1 cellular context compared by ENCODE assay signal in genomic region chr3:16916840-16917239, GRCh38.
TF ChIP-seq lines count a peak whose summit lies in the region.

No MANE protein-coding gene starts in this region.

TF ChIP-seq in HepG2, 621 proteins besides CTCF, POLR2A, EP300 and RAD21:
- TF ChIP-seq ZNF281 (CRISPR knock-in tag; IDR thresholded peaks at IDR 0.05; ENCODE audit: borderline replicate concordance) (no peak), CEBPZ (IDR thresholded peaks at IDR 0.05; ENCODE audit: low read length) (no peak), ZNF605 (CRISPR knock-in tag; IDR thresholded peaks at IDR 0.05) (no peak), MIXL1 (CRISPR knock-in tag; IDR thresholded peaks at IDR 0.05) (no peak), ATF3 (CRISPR knock-in tag; IDR thresholded peaks at IDR 0.05) (no peak), ZFP36L2 (CRISPR knock-in tag; IDR thresholded peaks at IDR 0.05) (no peak), NAIF1 (CRISPR knock-in tag; IDR thresholded peaks at IDR 0.05; ENCODE audit: borderline replicate concordance) (no peak), HDAC2 (CRISPR knock-in tag; IDR thresholded peaks at IDR 0.05) (no peak), EED (CRISPR knock-in tag; IDR thresholded peaks at IDR 0.05) (no peak), ZNF280D (CRISPR knock-in tag; IDR thresholded peaks at IDR 0.05) (no peak), REXO4 (CRISPR knock-in tag; IDR thresholded peaks at IDR 0.05; ENCODE audit: borderline replicate concordance) (no peak), ATF4 (CRISPR knock-in tag; IDR thresholded peaks at IDR 0.05) (no peak), PRPF4 (IDR thresholded peaks at IDR 0.05; ENCODE audit: low read depth, low read length, poor library complexity, severe bottlenecking) (no peak), CREM (IDR thresholded peaks at IDR 0.05) (no peak), CREM (CRISPR knock-in tag; IDR thresholded peaks at IDR 0.05) (no peak), ESRRA (CRISPR knock-in tag; IDR thresholded peaks at IDR 0.05; ENCODE audit: low read depth) (no peak), FOSL2 (CRISPR knock-in tag; IDR thresholded peaks at IDR 0.05) (no peak), DNMT3B (CRISPR knock-in tag; conservative IDR thresholded peaks at IDR 0.05) (no peak), ZNF570 (CRISPR knock-in tag; IDR thresholded peaks at IDR 0.05; ENCODE audit: borderline replicate concordance) (no peak), ZNF414 (CRISPR knock-in tag; IDR thresholded peaks at IDR 0.05) (no peak)
